9 cellular contexts compared by ENCODE assay signal in the genomic region with DNA sequence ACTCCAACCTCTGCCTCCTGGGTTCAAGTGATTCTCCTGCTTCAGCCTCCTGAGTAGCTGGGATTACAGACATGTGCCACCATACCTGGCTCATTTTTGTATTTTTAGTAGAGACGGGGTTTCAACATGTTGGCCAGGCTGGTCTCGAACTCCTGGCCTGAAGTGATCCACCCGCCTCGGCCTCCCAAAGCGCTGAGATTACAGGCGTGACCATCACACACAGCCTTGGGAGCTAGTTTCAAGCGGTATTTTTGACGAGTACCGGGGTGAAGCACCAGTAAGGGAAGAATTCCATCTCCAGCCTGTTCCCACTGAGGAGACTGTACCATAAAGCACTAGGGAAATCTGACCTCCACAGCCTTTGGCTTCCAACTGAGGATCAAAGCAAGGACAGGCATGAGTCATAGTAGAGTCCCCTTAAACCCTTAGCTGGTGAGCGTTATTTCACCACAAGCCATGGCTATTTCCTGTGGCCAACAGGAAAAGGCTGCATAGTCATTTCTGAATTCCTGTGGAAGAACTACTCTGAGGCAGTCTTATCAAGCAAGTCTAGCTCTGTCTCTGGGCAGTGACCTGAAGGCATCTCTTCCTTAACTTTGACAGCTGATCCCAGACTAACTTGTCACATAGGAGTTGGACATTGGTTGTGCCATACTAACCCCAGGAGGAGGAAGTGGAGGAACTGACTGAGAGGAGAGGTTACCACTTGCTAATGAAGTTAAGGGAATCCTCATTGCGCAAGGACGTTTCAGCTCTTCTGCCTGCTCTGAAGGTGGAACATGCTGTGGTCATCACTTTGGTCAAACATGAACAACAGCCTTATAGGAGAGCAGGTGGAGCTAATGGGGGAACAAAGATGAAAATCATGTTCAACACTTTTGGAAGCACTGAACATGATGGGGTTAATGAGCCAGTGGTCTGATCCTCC.
A peak's percentile ranks its signal among the peaks of the same experiment; 100 is the strongest.
DNase-seq lines count a peak whose midpoint lies in the region; ATAC-seq and TF ChIP-seq lines count a peak whose summit lies in the region.
"Had no signal": no experiment of that assay in that cellular context is flagged by ENCODE, and none has a peak within 500 bp of the region (broad histone marks: within the 10 kb centered on the region; RNA-seq: fewer than 3 reads in every experiment).

No MANE protein-coding gene starts in this region.

- TF ChIP-seq CTCF in body of pancreas (IDR thresholded peaks at IDR 0.05) (no peak), GM10248 (IDR thresholded peaks at IDR 0.05; ENCODE audit: control extremely low read depth, extremely low read depth, low read depth, missing control alignments) (no peak)

- WGBS in body of pancreas, 2 donors, result 76 to 87% methylated on average over 8 to 12 of the region's 12 CpGs

- ATAC-seq in GM18873 (IDR thresholded peaks at IDR 0.05; ENCODE audit: low FRiP score, unreplicated experiment) (peak; percentile 37), body of pancreas (peak; percentile 27), GM19324 (IDR thresholded peaks at IDR 0.05; ENCODE audit: low FRiP score, unreplicated experiment) (no peak)

- CTCF ChIA-PET in GM10248 (lab: Yijun Ruan, JAX), result interaction anchor here (0.7 to 2.0 kb wide), 10 partner anchors 9 to 254 kb away, joined by 3 to 6 read pairs (median 3); no protein-coding TSS in a partner anchor

- peaks cover 10% of the 10 kb centered on the region for H3K36me3 ChIP-seq in MG63
- H3K36me3 ChIP-seq in body of pancreas (replicated peaks in 1 of 2; ENCODE audit: insufficient read depth in 1 of 2, low read depth in 2 of 2), result no peaks in the 10 kb centered on the region

- TF ChIP-seq POLR2A in body of pancreas (IDR thresholded peaks at IDR 0.05), result no peak

- no peak overlapping the region for H3K4me3 ChIP-seq in MG63
- H3K4me3 ChIP-seq in body of pancreas, result no peak overlapping the region
- H3K4me3 ChIP-seq: skin epidermis had no signal

- intact Hi-C loops in body of pancreas (cut with DNase I), result no loop called here

- H3K27ac ChIP-seq in body of pancreas, result no peak overlapping the region

- POLR2A ChIA-PET in GM10248 (lab: Yijun Ruan, JAX), result interaction anchor here (0.6 kb wide), 1 partner anchor 1298 kb away, joined by 4 read pairs; no protein-coding TSS in a partner anchor

- H3K27me3 ChIP-seq in MG63 (no peaks in the 10 kb centered on the region), body of pancreas (no peaks in the 10 kb centered on the region)

- DNase-seq in MG63 (peak; percentile 77), body of pancreas (peak in 1 of 4 donors; percentile 53), renal cortical epithelial cell (ENCODE audit: low read depth) (peak; percentile 94), NCI-H187 treated with DMSO at 0.1 percent for 48 hours (lab: John Stamatoyannopoulos, UW) (no peak), GM10248 (ENCODE audit: extremely low spot score) (no peak), HUDEP-2 (lab: John Stamatoyannopoulos, UW; ENCODE audit: unreplicated experiment in 76 of 76) (no peak)

- H3K9me3 ChIP-seq in MG63 (no peaks in the 10 kb centered on the region), body of pancreas (no peaks in the 10 kb centered on the region)

- H3K4me1 ChIP-seq in body of pancreas, result peaks cover 20% of the 10 kb centered on the region

Comparison
In these comparisons a context has a peak if more than half of its experiments do, and no peak if none do; other contexts are left out.
1. DNase-seq: peak in MG63 (single experiment) and renal cortical epithelial cell (single experiment); none in NCI-H187 treated with DMSO at 0.1 percent for 48 hours (single experiment), GM10248 (single experiment) and HUDEP-2 (0 of 76).